In the genomic region with DNA sequence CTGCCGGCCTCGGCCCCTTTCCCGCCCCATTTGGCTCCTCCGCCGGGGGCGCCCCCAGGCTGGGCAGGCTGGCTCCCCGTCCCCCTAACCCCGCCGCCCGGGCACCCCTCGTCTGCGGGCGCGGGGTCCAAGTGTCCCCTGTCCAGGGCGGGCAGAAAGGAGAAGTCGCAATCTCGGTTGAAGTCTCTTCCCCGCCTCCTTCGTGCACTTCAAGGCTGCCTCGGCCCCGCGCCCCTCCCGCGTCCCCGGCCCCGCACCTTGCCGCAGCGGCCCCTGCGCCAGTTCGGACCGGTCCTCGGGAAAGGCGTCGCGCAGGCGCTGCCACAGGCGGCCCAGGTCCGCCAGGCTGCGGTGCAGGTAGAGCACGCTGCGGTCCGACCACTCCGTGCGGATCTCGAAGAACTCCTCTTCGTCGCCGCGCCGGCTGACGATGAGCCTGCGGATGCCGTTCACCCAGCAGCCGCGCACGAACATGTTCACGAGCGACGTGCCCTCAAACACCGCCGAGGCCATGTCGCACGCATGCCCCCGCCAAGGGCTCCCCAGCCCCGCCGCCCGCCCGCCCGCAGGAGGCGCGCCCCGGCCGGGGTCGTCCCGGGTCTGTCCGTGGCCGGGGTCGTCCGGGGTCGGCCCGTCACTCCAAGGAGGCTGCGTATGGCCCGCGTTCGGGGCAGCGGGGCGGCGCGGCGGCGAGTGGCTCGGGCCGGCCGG, we compare ENCODE assay signal across 1 cellular context.
A peak's percentile ranks its signal among the peaks of the same experiment; 100 is the strongest.
TF ChIP-seq lines count a peak whose summit lies in the region.

A gene with protein sequence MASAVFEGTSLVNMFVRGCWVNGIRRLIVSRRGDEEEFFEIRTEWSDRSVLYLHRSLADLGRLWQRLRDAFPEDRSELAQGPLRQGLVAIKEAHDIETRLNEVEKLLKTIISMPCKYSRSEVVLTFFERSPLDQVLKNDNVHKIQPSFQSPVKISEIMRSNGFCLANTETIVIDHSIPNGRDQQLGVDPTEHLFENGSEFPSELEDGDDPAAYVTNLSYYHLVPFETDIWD (minus strand): TSS at position 695 of the 711 bp plus-strand sequence. CDS start 182 bp downstream, at position 513.

TF ChIP-seq in HepG2, 621 proteins besides CTCF, POLR2A, EP300 and RAD21 (continued from another document):
- TF ChIP-seq TEAD2 (CRISPR knock-in tag; IDR thresholded peaks at IDR 0.05) (peak; percentile 35; the same call in 1 of the 2 replicates), ZBTB39 (CRISPR knock-in tag; IDR thresholded peaks at IDR 0.05) (no peak), SALL1 (CRISPR knock-in tag; IDR thresholded peaks at IDR 0.05) (peak; percentile 34; the same call in 1 of the 2 replicates), BATF2 (CRISPR knock-in tag; IDR thresholded peaks at IDR 0.05) (peak; percentile 68; the same call in 1 of the 2 replicates), ZNF761 (CRISPR knock-in tag; conservative IDR thresholded peaks at IDR 0.05) (no peak), ZNF747 (CRISPR knock-in tag; IDR thresholded peaks at IDR 0.05; ENCODE audit: borderline replicate concordance) (0 out of 2 replicates have a peak, but pooled peaks have one; percentile 6), MTERF4 (CRISPR knock-in tag; IDR thresholded peaks at IDR 0.05) (no peak; the same call in none of the 2 replicates)
- TF ChIP-seq, protein P1, sequence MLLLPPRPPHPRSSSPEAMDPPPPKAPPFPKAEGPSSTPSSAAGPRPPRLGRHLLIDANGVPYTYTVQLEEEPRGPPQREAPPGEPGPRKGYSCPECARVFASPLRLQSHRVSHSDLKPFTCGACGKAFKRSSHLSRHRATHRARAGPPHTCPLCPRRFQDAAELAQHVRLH (CRISPR knock-in tag; IDR thresholded peaks at IDR 0.05; ENCODE audit: borderline replicate concordance, low read depth), result 0 out of 2 replicates have a peak, but pooled peaks have one; percentile 53
- TF ChIP-seq, protein P2, sequence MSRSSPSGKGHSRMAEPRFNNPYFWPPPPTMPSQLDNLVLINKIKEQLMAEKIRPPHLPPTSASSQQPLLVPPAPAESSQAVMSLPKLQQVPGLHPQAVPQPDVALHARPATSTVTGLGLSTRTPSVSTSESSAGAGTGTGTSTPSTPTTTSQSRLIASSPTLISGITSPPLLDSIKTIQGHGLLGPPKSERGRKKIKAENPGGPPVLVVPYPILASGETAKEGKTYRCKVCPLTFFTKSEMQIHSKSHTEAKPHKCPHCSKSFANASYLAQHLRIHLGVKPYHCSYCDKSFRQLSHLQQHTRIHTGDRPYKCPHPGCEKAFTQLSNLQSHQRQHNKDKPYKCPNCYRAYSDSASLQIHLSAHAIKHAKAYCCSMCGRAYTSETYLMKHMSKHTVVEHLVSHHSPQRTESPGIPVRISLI (CRISPR knock-in tag; IDR thresholded peaks at IDR 0.05; ENCODE audit: borderline replicate concordance), result no peak
